ENCODE assay signal across 31 cellular contexts in genomic region chr20:59996112-59996511, GRCh38.
"Had no signal": no experiment of that assay in that cellular context is flagged by ENCODE, and none has a peak within 500 bp of the region (broad histone marks: within the 10 kb centered on the region; RNA-seq: fewer than 3 reads in every experiment).

No MANE protein-coding gene starts in this region.

- H3K4me2 ChIP-seq: KMS-11 had no signal

- ATAC-seq: activated T-cell treated with anti-CD3 and anti-CD28 coated beads, Interleukin-2, amount 50 U/mL, for 72 hours; activated T-helper 17 cell treated with anti-CD3 and anti-CD28 coated beads, Interleukin-2, amount 50 U/mL, for 72 hours had no signal

- H3K9ac ChIP-seq: KMS-11 had no signal

- DNase-seq: activated CD4-positive, alpha-beta memory T cell treated with anti-CD3 and anti-CD28 coated beads, Interleukin-2, amount 10 ng/mL, durations not matched to agents 7 days and 5 days; activated CD4-positive, alpha-beta T cell treated with anti-CD3 and anti-CD28 coated beads for 1 hour; activated CD4-positive, alpha-beta T cell treated with anti-CD3 and anti-CD28 coated beads for 48 hours; activated CD4-positive, CD25-positive, alpha-beta regulatory T cell; activated effector memory CD4-positive, alpha-beta T cell treated with anti-CD3 and anti-CD28 coated beads, Interleukin-2, amount 50 U/mL, for 16 hours; activated naive CD4-positive, alpha-beta T cell; activated naive CD4-positive, alpha-beta T cell treated with anti-CD3 and anti-CD28 coated beads, Interleukin-2, amount 50 U/mL, for 16 hours; activated naive CD8-positive, alpha-beta T cell treated with anti-CD3 and anti-CD28 coated beads for 36 hours; activated T-cell treated with anti-CD3 and anti-CD28 coated beads, Interleukin-2, amount 50 U/mL, for 1 hour; activated T-cell treated with anti-CD3 and anti-CD28 coated beads, Interleukin-2, amount 50 U/mL, for 72 hours; amniotic stem cell; aorta; brain microvascular endothelial cell; MM.1S; MV-4-11; NCI-H1092; NCI-H1436 treated with DMSO at 0.1 percent for 48 hours; NCI-H1694 treated with DMSO at 0.1 percent for 48 hours; NCI-H2029; NCI-H510A; NCI-H526; NCI-H748 treated with DMSO at 0.1 percent for 48 hours; NK-92 treated with Interleukin-12 subunit alpha and Interleukin-12 subunit beta, amount 100 ng/mL, for 24 hours; SHP77 treated with DMSO at 0.1 percent for 48 hours; SW 1271; T-helper 1 cell; T-helper 2 cell; T-helper 9 cell; WERI-Rb-1 had no signal

- H3K27ac ChIP-seq: brain microvascular endothelial cell, KMS-11, WERI-Rb-1 had no signal

- H3K27me3 ChIP-seq: brain microvascular endothelial cell had no signal

- H3K36me3 ChIP-seq: brain microvascular endothelial cell, WERI-Rb-1 had no signal
